3 cellular contexts compared by ENCODE assay signal in genomic region chr11:25037431-25037830, GRCh38.
"Had no signal": no experiment of that assay in that cellular context is flagged by ENCODE, and none has a peak within 500 bp of the region (broad histone marks: within the 10 kb centered on the region; RNA-seq: fewer than 3 reads in every experiment).

No MANE protein-coding gene starts in this region.

- H3K4me3 ChIP-seq: GM12878 had no signal

- ATAC-seq: GM12878 had no signal

- DNase-seq: GDM1, GF-D8 had no signal
